Comparison of ENCODE assay signal across 9 cellular contexts in genomic region chr5:23507278-23507685, GRCh38. TPM values are rescaled to one million over a fixed set of nuclear protein-coding genes. Genes with fewer than 3 reads are reported as not detected.
DNase-seq lines count a peak whose midpoint lies in the region; ATAC-seq and TF ChIP-seq lines count a peak whose summit lies in the region.
"Had no signal": no experiment of that assay in that cellular context is flagged by ENCODE, and none has a peak within 500 bp of the region (broad histone marks: within the 10 kb centered on the region; RNA-seq: fewer than 3 reads in every experiment).

Gene PRDM9 (plus strand): TSS chr5:23507609. CDS start chr5:23509034, 1,425 bp downstream.

- intact Hi-C loops in thyroid gland (cut with DNase I), result no loop called here

- H3K27me3 ChIP-seq in thyroid gland (no peaks in the 10 kb centered on the region), HAP-1 (ENCODE audit: low read depth) (no peaks in the 10 kb centered on the region)
- H3K27me3 ChIP-seq: BLaER1 had no signal

- no peaks in the 10 kb centered on the region for H3K36me3 ChIP-seq in thyroid gland
- no peaks in the 10 kb centered on the region for H3K36me3 ChIP-seq in HAP-1 (replicated peaks)
- H3K36me3 ChIP-seq: BLaER1 had no signal

- POLR2A ChIA-PET in T-cell (lab: Charles Lee), result no interaction called here

- CTCF ChIA-PET in T-cell (lab: Charles Lee), result no interaction called here

- H3K9me3 Mint-ChIP-seq in T-cell, result peaks cover 21 to 27% (median 27%) of the 10 kb centered on the region in 3 donors

- no peaks in the 10 kb centered on the region for H3K36me3 Mint-ChIP-seq in T-cell

- H3K9me3 ChIP-seq in thyroid gland (no peaks in the 10 kb centered on the region), HAP-1 (no peaks in the 10 kb centered on the region)

- H3K27ac Mint-ChIP-seq in T-cell, result no peak within 1 kb of the TSS

- WGBS in thyroid gland, 2 donors, result 80 to 86% methylated on average over 19 to 27 of the region's 27 CpGs

- no peaks in the 10 kb centered on the region for H3K4me1 Mint-ChIP-seq in T-cell

- H3K27ac ChIP-seq in thyroid gland, result no peak within 1 kb of the TSS
- H3K27ac ChIP-seq: BLaER1 had no signal

- H3K4me3 ChIP-seq in thyroid gland (replicated peaks in 1 of 3), result no peak within 1 kb of the TSS
- H3K4me3 ChIP-seq in HAP-1, result no peak within 1 kb of the TSS
- H3K4me3 ChIP-seq: BLaER1 had no signal

- H3K4me1 ChIP-seq in thyroid gland, result no peaks in the 10 kb centered on the region
- H3K4me1 ChIP-seq in HAP-1, result no peaks in the 10 kb centered on the region
- H3K4me1 ChIP-seq: BLaER1 had no signal

- ATAC-seq in T-cell (replicated peaks in 1 of 4), result peak in 3 of 4 experiments; percentile 31 to 76 (median 41)

- no peak for TF ChIP-seq CTCF in thyroid gland (IDR thresholded peaks at IDR 0.05)

- TF ChIP-seq POLR2A in thyroid gland (IDR thresholded peaks at IDR 0.05), result no peak

- DNase-seq in activated gamma-delta T cell (lab: John Stamatoyannopoulos, UW) (peak; percentile 6), activated gamma-delta T cell treated with Interleukin-2 at 50 U/mL for 16 hours (no peak), T-cell (peak in 9 of 34 experiments; percentile 0 to 69 (median 8)), inferior parietal cortex (ENCODE audit: extremely low spot score) (peak; percentile 2), thyroid gland (peak; percentile 56 to 59), GOT3 (lab: John Stamatoyannopoulos, UW) (no peak), cortex of kidney (lab: John Stamatoyannopoulos, UW) (no peak), HAP-1 (ENCODE audit: low spot score in 2 of 2) (no peak)

- no peaks in the 10 kb centered on the region for H3K27me3 Mint-ChIP-seq in T-cell

- in situ Hi-C loops in HAP-1 (cut with MboI; ENCODE audit: low sequenced_read_pairs), result no loop called here

- peak within 1 kb of the TSS in 2 of 3 donors; percentile 9 to 15 for H3K4me3 Mint-ChIP-seq in T-cell

RNA-seq across cellular contexts. Expression of gene PRDM9, which starts in this region (rescaled TPM):
- not detected for total RNA-seq in T-cell
- total RNA-seq in thyroid gland, result not detected

Comparison
In these comparisons a context has a peak if more than half of its experiments do, and no peak if none do; other contexts are left out.
1. DNase-seq: peak in activated gamma-delta T cell (single experiment) and inferior parietal cortex (single experiment); none in activated gamma-delta T cell treated with Interleukin-2 at 50 U/mL for 16 hours (single experiment), GOT3 (single experiment), cortex of kidney (single experiment) and HAP-1 (0 of 2).
2. Peak in ATAC-seq in T-cell; RNA of the gene not detected or under 1 TPM.
3. Peak in DNase-seq in thyroid gland; RNA of the gene not detected or under 1 TPM.